Comparison of ENCODE assay signal across 1 cellular context in genomic region chr21:42061195-42061865, GRCh38.
TF ChIP-seq lines count a peak whose summit lies in the region.

No MANE protein-coding gene starts in this region.

TF ChIP-seq in GM12878, 131 proteins besides CTCF, POLR2A, EP300 and RAD21 (continued from another document and continues in another):
- no peak for TF ChIP-seq WRNIP1 (IDR thresholded peaks at IDR 0.05; ENCODE audit: borderline replicate concordance, low read depth, low read length)
- no peak for TF ChIP-seq REST (IDR thresholded peaks at IDR 0.05; ENCODE audit: low read depth, low read length)
- peak; percentile 74 for TF ChIP-seq ZNF384 (IDR thresholded peaks at IDR 0.05; ENCODE audit: borderline replicate concordance, low read depth, low read length)
- TF ChIP-seq TCF12 (IDR thresholded peaks at IDR 0.05; ENCODE audit: low read depth, low read length) = no peak
- no peak for TF ChIP-seq CEBPB (IDR thresholded peaks at IDR 0.05; ENCODE audit: borderline replicate concordance in 1 of 2, low read depth in 2 of 2, low read length in 2 of 2)
- no peak for TF ChIP-seq ZBTB40 (IDR thresholded peaks at IDR 0.05; ENCODE audit: borderline replicate concordance)
- TF ChIP-seq NR2C2 (IDR thresholded peaks at IDR 0.05; ENCODE audit: borderline replicate concordance, control insufficient read depth, insufficient read length, low read depth) = no peak
- no peak for TF ChIP-seq PML (IDR thresholded peaks at IDR 0.05; ENCODE audit: low read length)
- TF ChIP-seq PAX5 (IDR thresholded peaks at IDR 0.05; ENCODE audit: borderline replicate concordance, low read depth, low read length) = peak; percentile 54; the same call in 1 of the 2 replicates
- TF ChIP-seq SMAD1 (IDR thresholded peaks at IDR 0.05; ENCODE audit: low read depth, partially characterized antibody) = no peak
- TF ChIP-seq BACH1 (IDR thresholded peaks at IDR 0.05; ENCODE audit: borderline replicate concordance) = peak; percentile 59; the same call in 1 of the 2 replicates
- peak; percentile 91 for TF ChIP-seq IRF4 (IDR thresholded peaks at IDR 0.05; ENCODE audit: low read depth, low read length)
- no peak for TF ChIP-seq MYC (IDR thresholded peaks at IDR 0.05; ENCODE audit: insufficient read depth, insufficient read length, insufficient replicate concordance, low read length, severe bottlenecking)
- no peak for TF ChIP-seq EZH2 (IDR thresholded peaks at IDR 0.05; ENCODE audit: borderline replicate concordance, control insufficient read depth, low read depth, low read length)
- TF ChIP-seq IKZF1 (conservative IDR thresholded peaks at IDR 0.05) = peak; percentile 89
- TF ChIP-seq EED (IDR thresholded peaks at IDR 0.05; ENCODE audit: low read depth) = peak; percentile 90
- no peak; the same call in 1 of the 2 replicates for TF ChIP-seq RFX5 (IDR thresholded peaks at IDR 0.05; ENCODE audit: low read depth, low read length)
- peak; percentile 78; the same call in 1 of the 2 replicates for TF ChIP-seq RELB (IDR thresholded peaks at IDR 0.05; ENCODE audit: low read depth)
- no peak for TF ChIP-seq ZSCAN29 (IDR thresholded peaks at IDR 0.05)
- peak; percentile 26; the same call in 1 of the 2 replicates for TF ChIP-seq ZNF217 (IDR thresholded peaks at IDR 0.05)
- TF ChIP-seq CHD1 (IDR thresholded peaks at IDR 0.05; ENCODE audit: low read depth, low read length) = peak; percentile 23; the same call in 1 of the 2 replicates
- no peak for TF ChIP-seq RAD51 (IDR thresholded peaks at IDR 0.05)
- TF ChIP-seq CHD2 (IDR thresholded peaks at IDR 0.05; ENCODE audit: borderline replicate concordance, low read depth, low read length) = peak; percentile 73; the same call in 1 of the 2 replicates
- no peak for TF ChIP-seq HCFC1 (IDR thresholded peaks at IDR 0.05; ENCODE audit: low read length)
- TF ChIP-seq CEBPZ (IDR thresholded peaks at IDR 0.05; ENCODE audit: low read depth, low read length) = no peak
- peak; percentile 65; the same call in 1 of the 2 replicates for TF ChIP-seq NBN (IDR thresholded peaks at IDR 0.05)
- peak; percentile 39 for TF ChIP-seq CUX1 (IDR thresholded peaks at IDR 0.05; ENCODE audit: insufficient replicate concordance, low read depth, low read length)
- TF ChIP-seq TBL1XR1 (IDR thresholded peaks at IDR 0.05; ENCODE audit: low read depth, low read length) = no peak
- peak; percentile 24; the same call in 1 of the 2 replicates for TF ChIP-seq YY1 (IDR thresholded peaks at IDR 0.05; ENCODE audit: low read depth, low read length)
- TF ChIP-seq GABPA (IDR thresholded peaks at IDR 0.05; ENCODE audit: low read depth) = no peak
- no peak for TF ChIP-seq IRF5 (IDR thresholded peaks at IDR 0.05; ENCODE audit: borderline replicate concordance)
- peak; percentile 89 for TF ChIP-seq GATAD2B (conservative IDR thresholded peaks at IDR 0.05; ENCODE audit: low read depth)
- TF ChIP-seq MTA2 (IDR thresholded peaks at IDR 0.05; ENCODE audit: low read depth) = peak; percentile 74
- no peak for TF ChIP-seq SIX5 (IDR thresholded peaks at IDR 0.05; ENCODE audit: low read depth, low read length, severe bottlenecking)
- TF ChIP-seq ATF7 (IDR thresholded peaks at IDR 0.05; ENCODE audit: low read depth) = no peak
- no peak for TF ChIP-seq USF1 (IDR thresholded peaks at IDR 0.05; ENCODE audit: borderline replicate concordance, extremely low read length, insufficient read depth, low read depth, low read length)
- TF ChIP-seq ESRRA (IDR thresholded peaks at IDR 0.05; ENCODE audit: low read length) = no peak
- TF ChIP-seq RELA (IDR thresholded peaks at IDR 0.05; ENCODE audit: borderline replicate concordance, partially characterized antibody) = no peak
- no peak for TF ChIP-seq ZNF207 (IDR thresholded peaks at IDR 0.05; ENCODE audit: borderline replicate concordance)
- TF ChIP-seq ZBED1 (IDR thresholded peaks at IDR 0.05; ENCODE audit: borderline replicate concordance) = no peak
- TF ChIP-seq KDM1A (IDR thresholded peaks at IDR 0.05; ENCODE audit: borderline replicate concordance) = no peak
- no peak for TF ChIP-seq ASH2L (IDR thresholded peaks at IDR 0.05; ENCODE audit: borderline replicate concordance, low read depth)
